ENCODE assay signal across 1 cellular context in genomic region chr5:149685494-149685893, GRCh38.
A peak's percentile ranks its signal among the peaks of the same experiment; 100 is the strongest.
TF ChIP-seq lines count a peak whose summit lies in the region.

No MANE protein-coding gene starts in this region.

TF ChIP-seq in K562, 482 proteins besides CTCF, POLR2A, EP300 and RAD21 (continued from another document):
- TF ChIP-seq ZBTB40 (IDR thresholded peaks at IDR 0.05) (no peak), ZBTB40 (CRISPR knock-in tag; IDR thresholded peaks at IDR 0.05) (no peak), ESRRA (IDR thresholded peaks at IDR 0.05; ENCODE audit: borderline replicate concordance, low read depth) (peak; percentile 23; the same call in 1 of the 2 replicates), SRF (CRISPR knock-in tag; IDR thresholded peaks at IDR 0.05) (0 out of 4 replicates have a peak, but pooled peaks of 1 of the 2 experiments have one; percentile 17), ADNP (tag; IDR thresholded peaks at IDR 0.05) (0 out of 2 replicates have a peak, but pooled peaks have one; percentile 32), RCOR1 (IDR thresholded peaks at IDR 0.05; ENCODE audit: borderline replicate concordance in 1 of 2, low read depth in 2 of 2, low read length in 2 of 2) (peak in 1 of 2 experiments; percentile 75; a peak in 2 of 4 replicates), MYC (IDR thresholded peaks at IDR 0.05; ENCODE audit: low read depth, low read length) (no peak), MYC (CRISPR knock-in tag; IDR thresholded peaks at IDR 0.05; ENCODE audit: borderline replicate concordance, low read depth) (no peak), MAFF (IDR thresholded peaks at IDR 0.05; ENCODE audit: low read length) (peak; percentile 50; the same call in 1 of the 2 replicates)
